ENCODE assay signal across 1 cellular context in genomic region chr6:25089442-25089841, GRCh38.
TF ChIP-seq lines count a peak whose summit lies in the region.

No MANE protein-coding gene starts in this region.

TF ChIP-seq in H1, 55 proteins besides CTCF, POLR2A, EP300 and RAD21 (continued from another document):
- no peak for TF ChIP-seq SIX5 (IDR thresholded peaks at IDR 0.05; ENCODE audit: low read depth, low read length)
